ENCODE assay signal across 8 cellular contexts in genomic region chr5:55993628-55994501, GRCh38. TPM values are rescaled to one million over a fixed set of nuclear protein-coding genes. Genes with fewer than 3 reads are reported as not detected.
DNase-seq lines count a peak whose midpoint lies in the region; ATAC-seq lines count a peak whose summit lies in the region.

No MANE protein-coding gene starts in this region.

- peak overlapping the region; percentile 91 for H3K27ac ChIP-seq in ectodermal cell (ENCODE audit: insufficient read depth, low read depth, low read length, poor library complexity, severe bottlenecking)

- H3K27ac Mint-ChIP-seq in naive thymus-derived CD8-positive, alpha-beta T cell = peak overlapping the region; percentile 95 to 100 (median 98)

- H3K4me3 Mint-ChIP-seq in naive thymus-derived CD8-positive, alpha-beta T cell = peak overlapping the region; percentile 89 to 100 (median 99)

- peaks cover 0 to 9% (median 0%) of the 10 kb centered on the region in 9 donors for H3K9me3 Mint-ChIP-seq in naive thymus-derived CD8-positive, alpha-beta T cell

- H3K4me3 ChIP-seq in NT2/D1 (ENCODE audit: insufficient read length, low read depth) = peak overlapping the region; percentile 82
- peak overlapping the region; percentile 82 for H3K4me3 ChIP-seq in ectodermal cell (ENCODE audit: insufficient read depth, low read depth, low read length)

- no peaks in the 10 kb centered on the region for H3K27me3 Mint-ChIP-seq in naive thymus-derived CD8-positive, alpha-beta T cell

- peaks cover 9 to 24% (median 11%) of the 10 kb centered on the region in 3 donors for H3K36me3 Mint-ChIP-seq in naive thymus-derived CD8-positive, alpha-beta T cell

- H3K9me3 ChIP-seq in ES-I3 (ENCODE audit: control insufficient read depth, insufficient read depth, low read length) = no peaks in the 10 kb centered on the region
- peaks cover 3% of the 10 kb centered on the region; the same call in 1 of the 2 replicates for H3K9me3 ChIP-seq in NT2/D1 (ENCODE audit: insufficient read depth, low read length)
- H3K9me3 ChIP-seq in ectodermal cell (ENCODE audit: control insufficient read depth, low read length) = no peaks in the 10 kb centered on the region

- peaks cover 42 to 71% (median 62%) of the 10 kb centered on the region in 4 donors for H3K4me1 Mint-ChIP-seq in naive thymus-derived CD8-positive, alpha-beta T cell

- H3K4me1 ChIP-seq in ES-I3 (ENCODE audit: insufficient read depth, low read length) (peaks cover 10% of the 10 kb centered on the region), NT2/D1 (ENCODE audit: insufficient read depth, insufficient read length) (no peaks in the 10 kb centered on the region), ectodermal cell (ENCODE audit: control insufficient read depth, insufficient read depth, low read length) (peaks cover 13% of the 10 kb centered on the region)

- H3K36me3 ChIP-seq in ES-I3 (ENCODE audit: insufficient read depth, low read length) = no peaks in the 10 kb centered on the region
- no peaks in the 10 kb centered on the region for H3K36me3 ChIP-seq in NT2/D1 (ENCODE audit: insufficient read depth, insufficient read length, low read length)
- no peaks in the 10 kb centered on the region for H3K36me3 ChIP-seq in ectodermal cell (ENCODE audit: control insufficient read depth, insufficient read depth, low read length)

- DNase-seq in NT2/D1 (ENCODE audit: low read depth, low spot score) (no peak), anterior cingulate cortex (lab: John Stamatoyannopoulos, UW) (no peak), AG20443 (ENCODE audit: low spot score) (no peak), NCI-H2081 treated with DMSO at 0.1 percent for 48 hours (lab: John Stamatoyannopoulos, UW) (no peak)
- peak in 3 of 10 donors; percentile 68 to 69 (median 68) for DNase-seq in naive thymus-derived CD8-positive, alpha-beta T cell

- WGBS in ectodermal cell, 2 experiments = 4% methylated on average over 11 to 12 of the region's 15 CpGs

- H3K9ac ChIP-seq in ES-I3 (ENCODE audit: low read depth, low read length) (peak overlapping the region; percentile 95), NT2/D1 (ENCODE audit: insufficient read length, low read depth) (peak overlapping the region; percentile 85)

- H3K27me3 ChIP-seq in NT2/D1 (ENCODE audit: insufficient read depth, insufficient read length) (no peaks in the 10 kb centered on the region), ectodermal cell (ENCODE audit: control insufficient read depth, insufficient read depth, low read length, poor library complexity, severe bottlenecking) (no peaks in the 10 kb centered on the region)

- no peak for ATAC-seq in naive thymus-derived CD8-positive, alpha-beta T cell
- ATAC-seq in HG02759 (IDR thresholded peaks at IDR 0.05; ENCODE audit: unreplicated experiment) = no peak

- POLR2A ChIA-PET in naive thymus-derived CD8-positive, alpha-beta T cell (lab: Charles Lee) = interaction anchor here (0.7 to 3.5 kb wide), 18 partner anchors 9 to 1197 kb away, joined by 3 to 66 read pairs (median 10); no protein-coding TSS in a partner anchor

RNA-seq across cellular contexts. Expression of gene IL6ST, which starts 0.9 kb away (rescaled TPM):
- 17.7 TPM for polyA plus RNA-seq in ectodermal cell (2013, experiment 1 of 4)
- 13.7 TPM for polyA plus RNA-seq in ectodermal cell (2013, experiment 2 of 4)
- 19.6 TPM for polyA plus RNA-seq in ectodermal cell (2013, experiment 3 of 4)
- 26.3 TPM for polyA plus RNA-seq in ectodermal cell (2013, experiment 4 of 4)
- 100 to 1,000 TPM; 126 to 131 TPM for total RNA-seq in naive thymus-derived CD8-positive, alpha-beta T cell
- polyA plus RNA-seq in naive thymus-derived CD8-positive, alpha-beta T cell = 10 to 100 TPM; 39.5 to 64.7 (median 54.9) TPM
